Comparison of ENCODE assay signal across 2 cellular contexts in genomic region chr6:106782524-106783265, GRCh38.
TF ChIP-seq lines count a peak whose summit lies in the region.

No MANE protein-coding gene starts in this region.

TF ChIP-seq in SK-N-SH, 30 proteins besides CTCF, POLR2A, EP300 and RAD21:
- TF ChIP-seq MEF2A (IDR thresholded peaks at IDR 0.05; ENCODE audit: borderline replicate concordance, low read depth) = no peak
- TF ChIP-seq TCF12 (IDR thresholded peaks at IDR 0.05) = no peak
- peak; percentile 43; the same call in 1 of the 2 replicates for TF ChIP-seq GATA2 (CRISPR knock-in tag; IDR thresholded peaks at IDR 0.05)
- TF ChIP-seq RCOR1 (IDR thresholded peaks at IDR 0.05; ENCODE audit: low read length) = 0 out of 2 replicates have a peak, but pooled peaks have one; percentile 15
- TF ChIP-seq FOXJ3 (CRISPR knock-in tag; IDR thresholded peaks at IDR 0.05) = no peak
- TF ChIP-seq MAX (IDR thresholded peaks at IDR 0.05; ENCODE audit: low read depth) = no peak
- TF ChIP-seq IRF3 (IDR thresholded peaks at IDR 0.05; ENCODE audit: low read depth, low read length) = no peak
- no peak for TF ChIP-seq YY1 (IDR thresholded peaks at IDR 0.05; ENCODE audit: low read depth)
- TF ChIP-seq EZH2phosphoT487 (IDR thresholded peaks at IDR 0.05; ENCODE audit: borderline replicate concordance, low read depth) = no peak

TF ChIP-seq in SK-N-SH treated with all-trans-retinoic acid at 6 μM for 48 hours, 23 proteins besides CTCF, POLR2A, EP300 and RAD21:
- TF ChIP-seq SNAI2 (CRISPR knock-in tag; IDR thresholded peaks at IDR 0.05) (no peak), ZFP30 (CRISPR knock-in tag; IDR thresholded peaks at IDR 0.05) (no peak), BACH2 (CRISPR knock-in tag; IDR thresholded peaks at IDR 0.05; ENCODE audit: borderline replicate concordance) (no peak), ZNF70 (CRISPR knock-in tag; IDR thresholded peaks at IDR 0.05) (no peak), ARNTL (CRISPR knock-in tag; IDR thresholded peaks at IDR 0.05; ENCODE audit: borderline replicate concordance, low read depth) (no peak), OSR1 (CRISPR knock-in tag; IDR thresholded peaks at IDR 0.05) (no peak), POU6F1 (CRISPR knock-in tag; IDR thresholded peaks at IDR 0.05; ENCODE audit: borderline replicate concordance, low read depth) (no peak), ZC3H10 (CRISPR knock-in tag; IDR thresholded peaks at IDR 0.05) (no peak), CSDC2 (CRISPR knock-in tag; IDR thresholded peaks at IDR 0.05) (no peak), ZNF8 (CRISPR knock-in tag; IDR thresholded peaks at IDR 0.05) (no peak), PPARA (CRISPR knock-in tag; IDR thresholded peaks at IDR 0.05; ENCODE audit: borderline replicate concordance) (no peak), CREB5 (CRISPR knock-in tag; IDR thresholded peaks at IDR 0.05; ENCODE audit: low read depth) (no peak), ESRRG (CRISPR knock-in tag; IDR thresholded peaks at IDR 0.05) (no peak), TOX (CRISPR knock-in tag; IDR thresholded peaks at IDR 0.05; ENCODE audit: borderline replicate concordance) (no peak)
- TF ChIP-seq, protein P1, sequence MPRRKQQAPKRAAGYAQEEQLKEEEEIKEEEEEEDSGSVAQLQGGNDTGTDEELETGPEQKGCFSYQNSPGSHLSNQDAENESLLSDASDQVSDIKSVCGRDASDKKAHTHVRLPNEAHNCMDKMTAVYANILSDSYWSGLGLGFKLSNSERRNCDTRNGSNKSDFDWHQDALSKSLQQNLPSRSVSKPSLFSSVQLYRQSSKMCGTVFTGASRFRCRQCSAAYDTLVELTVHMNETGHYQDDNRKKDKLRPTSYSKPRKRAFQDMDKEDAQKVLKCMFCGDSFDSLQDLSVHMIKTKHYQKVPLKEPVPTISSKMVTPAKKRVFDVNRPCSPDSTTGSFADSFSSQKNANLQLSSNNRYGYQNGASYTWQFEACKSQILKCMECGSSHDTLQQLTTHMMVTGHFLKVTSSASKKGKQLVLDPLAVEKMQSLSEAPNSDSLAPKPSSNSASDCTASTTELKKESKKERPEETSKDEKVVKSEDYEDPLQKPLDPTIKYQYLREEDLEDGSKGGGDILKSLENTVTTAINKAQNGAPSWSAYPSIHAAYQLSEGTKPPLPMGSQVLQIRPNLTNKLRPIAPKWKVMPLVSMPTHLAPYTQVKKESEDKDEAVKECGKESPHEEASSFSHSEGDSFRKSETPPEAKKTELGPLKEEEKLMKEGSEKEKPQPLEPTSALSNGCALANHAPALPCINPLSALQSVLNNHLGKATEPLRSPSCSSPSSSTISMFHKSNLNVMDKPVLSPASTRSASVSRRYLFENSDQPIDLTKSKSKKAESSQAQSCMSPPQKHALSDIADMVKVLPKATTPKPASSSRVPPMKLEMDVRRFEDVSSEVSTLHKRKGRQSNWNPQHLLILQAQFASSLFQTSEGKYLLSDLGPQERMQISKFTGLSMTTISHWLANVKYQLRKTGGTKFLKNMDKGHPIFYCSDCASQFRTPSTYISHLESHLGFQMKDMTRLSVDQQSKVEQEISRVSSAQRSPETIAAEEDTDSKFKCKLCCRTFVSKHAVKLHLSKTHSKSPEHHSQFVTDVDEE (CRISPR knock-in tag; IDR thresholded peaks at IDR 0.05) = no peak
- TF ChIP-seq, protein P2, sequence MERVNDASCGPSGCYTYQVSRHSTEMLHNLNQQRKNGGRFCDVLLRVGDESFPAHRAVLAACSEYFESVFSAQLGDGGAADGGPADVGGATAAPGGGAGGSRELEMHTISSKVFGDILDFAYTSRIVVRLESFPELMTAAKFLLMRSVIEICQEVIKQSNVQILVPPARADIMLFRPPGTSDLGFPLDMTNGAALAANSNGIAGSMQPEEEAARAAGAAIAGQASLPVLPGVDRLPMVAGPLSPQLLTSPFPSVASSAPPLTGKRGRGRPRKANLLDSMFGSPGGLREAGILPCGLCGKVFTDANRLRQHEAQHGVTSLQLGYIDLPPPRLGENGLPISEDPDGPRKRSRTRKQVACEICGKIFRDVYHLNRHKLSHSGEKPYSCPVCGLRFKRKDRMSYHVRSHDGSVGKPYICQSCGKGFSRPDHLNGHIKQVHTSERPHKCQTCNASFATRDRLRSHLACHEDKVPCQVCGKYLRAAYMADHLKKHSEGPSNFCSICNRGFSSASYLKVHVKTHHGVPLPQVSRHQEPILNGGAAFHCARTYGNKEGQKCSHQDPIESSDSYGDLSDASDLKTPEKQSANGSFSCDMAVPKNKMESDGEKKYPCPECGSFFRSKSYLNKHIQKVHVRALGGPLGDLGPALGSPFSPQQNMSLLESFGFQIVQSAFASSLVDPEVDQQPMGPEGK (CRISPR knock-in tag; IDR thresholded peaks at IDR 0.05; ENCODE audit: borderline replicate concordance) = no peak
